ENCODE assay signal across 19 cellular contexts in the genomic region with DNA sequence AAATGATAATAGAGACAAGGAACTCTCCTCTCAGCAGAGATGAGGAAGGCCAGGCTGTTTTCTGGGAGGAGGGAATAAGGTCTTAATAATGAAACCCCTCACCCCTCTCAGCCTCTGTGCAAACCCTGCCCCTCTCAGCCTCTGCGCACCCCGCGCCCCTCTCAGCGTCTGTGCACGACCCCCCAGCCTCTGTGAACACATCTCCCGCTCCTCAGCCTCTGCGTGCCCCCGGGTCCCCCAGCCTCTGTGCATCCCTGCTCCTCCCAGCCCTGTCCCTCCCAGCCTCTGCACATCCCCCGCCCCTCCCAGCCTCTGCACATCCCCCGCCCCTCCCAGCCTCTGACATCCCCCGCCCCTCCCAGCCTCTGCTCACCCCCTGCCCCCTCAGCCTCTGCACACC.
"Had no signal": no experiment of that assay in that cellular context is flagged by ENCODE, and none has a peak within 500 bp of the region (broad histone marks: within the 10 kb centered on the region; RNA-seq: fewer than 3 reads in every experiment).

No MANE protein-coding gene starts in this region.

- H3K4me3 ChIP-seq: colonic mucosa, heart left ventricle, mucosa of descending colon, skin epidermis, stomach, vagina had no signal

- H3K4me1 Mint-ChIP-seq: endodermal cell; naive thymus-derived CD8-positive, alpha-beta T cell had no signal

- H3K4me3 Mint-ChIP-seq: endodermal cell; naive thymus-derived CD8-positive, alpha-beta T cell had no signal

- ATAC-seq: heart left ventricle; left colon; left ventricle myocardium superior; mucosa of descending colon; naive thymus-derived CD8-positive, alpha-beta T cell; sciatic nerve had no signal

- H3K36me3 Mint-ChIP-seq: naive thymus-derived CD8-positive, alpha-beta T cell had no signal

- H3K27ac Mint-ChIP-seq: endodermal cell had no signal

- DNase-seq: colonic mucosa; effector CD4-positive, alpha-beta T cell; endodermal cell; heart left ventricle; hippocampal formation; left colon; left ventricle myocardium superior; mucosa of descending colon; naive thymus-derived CD8-positive, alpha-beta T cell; posterior cingulate gyrus; stimulated activated CD4-positive, alpha-beta T cell treated with anti-CD3 and anti-CD28 coated beads, Interleukin-12 subunit alpha, Interleukin-12 subunit beta, amount 100 ng/mL, for 4 hours; stimulated activated naive CD4-positive, alpha-beta T cell; substantia nigra; trophoblast cell had no signal

- H3K27ac ChIP-seq: colonic mucosa, heart left ventricle, neutrophil, skin epidermis, stomach, vagina had no signal
